In genomic region chr7:87094322-87094721, GRCh38 we compare ENCODE assay signal across 9 cellular contexts.
"Had no signal": no experiment of that assay in that cellular context is flagged by ENCODE, and none has a peak within 500 bp of the region (broad histone marks: within the 10 kb centered on the region; RNA-seq: fewer than 3 reads in every experiment).

No MANE protein-coding gene starts in this region.

- ATAC-seq: GM23338, HCT116 had no signal

- H3K4me3 ChIP-seq: GM23248, GM23338, HAP-1 had no signal

- DNase-seq: GM23248, GOT3, H7, H9, HCEC 1CT, HFFc6 had no signal

- H3K27ac Mint-ChIP-seq: GM23338, H9, HFFc6 had no signal

- H3K27ac ChIP-seq: GM23248 had no signal

- H3K4me1 ChIP-seq: HAP-1 had no signal

- H3K4me3 Mint-ChIP-seq: GM23338, H9, HFFc6 had no signal

- H3K9me3 Mint-ChIP-seq: GM23338, HFFc6 had no signal

- H3K9ac ChIP-seq: GM23248 had no signal

- H2AFZ ChIP-seq: GM23248, GM23338 had no signal

- H3K9me3 ChIP-seq: HAP-1 had no signal

- H3K36me3 ChIP-seq: HAP-1 had no signal

- H3K4me2 ChIP-seq: GM23338 had no signal
